Comparison of ENCODE assay signal across 9 cellular contexts in the genomic region with DNA sequence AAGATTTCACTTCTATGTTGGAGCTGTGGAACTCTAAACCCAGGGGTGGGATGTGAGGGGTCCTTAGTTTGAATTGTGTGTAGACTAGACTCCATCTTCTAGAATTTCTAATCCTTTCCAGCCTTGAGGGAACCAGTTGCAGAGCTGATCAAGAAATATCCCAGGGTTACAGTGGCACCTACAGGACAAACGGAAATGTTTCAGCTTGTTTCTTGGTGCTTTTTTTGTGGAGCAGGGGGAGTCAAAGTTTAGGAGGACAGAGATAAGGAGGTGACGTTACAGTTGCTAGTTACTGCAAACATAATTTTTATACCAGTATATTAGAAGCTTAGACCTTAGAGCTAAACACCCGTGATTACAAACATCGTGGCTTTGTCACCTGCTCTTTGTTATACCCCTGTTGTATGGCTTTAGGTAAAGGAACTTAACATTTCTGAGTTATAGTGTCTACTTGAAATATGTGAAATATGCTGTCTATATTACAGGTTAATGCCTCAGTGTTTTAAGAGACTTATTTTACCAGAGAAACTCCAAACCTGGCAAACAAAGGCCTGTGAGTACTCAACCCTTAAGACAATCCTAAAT.
A peak's percentile ranks its signal among the peaks of the same experiment; 100 is the strongest.
DNase-seq lines count a peak whose midpoint lies in the region; ATAC-seq and TF ChIP-seq lines count a peak whose summit lies in the region.
"Had no signal": no experiment of that assay in that cellular context is flagged by ENCODE, and none has a peak within 500 bp of the region (broad histone marks: within the 10 kb centered on the region; RNA-seq: fewer than 3 reads in every experiment).

No MANE protein-coding gene starts in this region.

- H3K9me3 Mint-ChIP-seq in activated T-helper 17 cell treated with anti-CD3 and anti-CD28 coated beads, Interleukin-2, amount 50 U/mL, for 72 hours: no peaks in the 10 kb centered on the region
- H3K9me3 Mint-ChIP-seq: naive B cell had no signal

- H3K27me3 ChIP-seq in RWPE2 (ENCODE audit: insufficient read depth, poor library complexity, severe bottlenecking): peaks cover 8% of the 10 kb centered on the region
- no peaks in the 10 kb centered on the region for H3K27me3 ChIP-seq in effector memory CD4-positive, alpha-beta T cell (replicated peaks; ENCODE audit: control insufficient read depth, insufficient read depth, low read length, poor library complexity, severe bottlenecking)

- no peak overlapping the region for H3K27ac Mint-ChIP-seq in activated T-helper 17 cell treated with anti-CD3 and anti-CD28 coated beads, Interleukin-2, amount 50 U/mL, for 72 hours
- H3K27ac Mint-ChIP-seq: naive B cell had no signal

- no peak overlapping the region for H3K4me3 Mint-ChIP-seq in activated T-helper 17 cell treated with anti-CD3 and anti-CD28 coated beads, Interleukin-2, amount 50 U/mL, for 72 hours
- H3K4me3 Mint-ChIP-seq: naive B cell had no signal

- DNase-seq in ELR (ENCODE audit: low read depth): peak; percentile 47
- DNase-seq in HuH-7.5 (ENCODE audit: low spot score): peak; percentile 7
- no peak for DNase-seq in RWPE2 (ENCODE audit: low spot score)
- DNase-seq in foreskin fibroblast: peak; percentile 3 to 49
- no peak for DNase-seq in sciatic nerve (ENCODE audit: low spot score)
- DNase-seq in effector memory CD4-positive, alpha-beta T cell: no peak
- DNase-seq: naive B cell had no signal

- TF ChIP-seq CTCF in RWPE2 (IDR thresholded peaks at IDR 0.05; ENCODE audit: poor library complexity, severe bottlenecking): peak; percentile 50
- TF ChIP-seq CTCF in foreskin fibroblast (IDR thresholded peaks at IDR 0.05; ENCODE audit: low read depth, low read length): peak; percentile 31

- intact Hi-C loops in sciatic nerve (cut with DNase I): loop anchor here (2.0 to 5.0 kb wide), 2 partner anchors 161 to 177 kb away; no protein-coding TSS in a partner anchor

- no peak overlapping the region for H3K27ac ChIP-seq in RWPE2 (ENCODE audit: poor library complexity, severe bottlenecking)
- no peak overlapping the region for H3K27ac ChIP-seq in effector memory CD4-positive, alpha-beta T cell (ENCODE audit: insufficient read depth, low read length, poor library complexity, severe bottlenecking)

- no peaks in the 10 kb centered on the region for H3K4me1 Mint-ChIP-seq in activated T-helper 17 cell treated with anti-CD3 and anti-CD28 coated beads, Interleukin-2, amount 50 U/mL, for 72 hours

- H3K9me3 ChIP-seq in RWPE2 (ENCODE audit: severe bottlenecking): no peaks in the 10 kb centered on the region
- no peaks in the 10 kb centered on the region for H3K9me3 ChIP-seq in effector memory CD4-positive, alpha-beta T cell (ENCODE audit: control insufficient read depth, low read length)

- ATAC-seq in RWPE2 (ENCODE audit: low read depth) (no peak), sciatic nerve (peak; percentile 41), GM19452 (IDR thresholded peaks at IDR 0.05; ENCODE audit: unreplicated experiment) (no peak)
- ATAC-seq in activated T-helper 17 cell treated with anti-CD3 and anti-CD28 coated beads, Interleukin-2, amount 50 U/mL, for 72 hours (replicated peaks): no peak

- H3K36me3 ChIP-seq in RWPE2 (ENCODE audit: low read depth): no peaks in the 10 kb centered on the region
- no peaks in the 10 kb centered on the region for H3K36me3 ChIP-seq in effector memory CD4-positive, alpha-beta T cell (ENCODE audit: control insufficient read depth, insufficient read depth, low read length)

- no peaks in the 10 kb centered on the region for H3K27me3 Mint-ChIP-seq in activated T-helper 17 cell treated with anti-CD3 and anti-CD28 coated beads, Interleukin-2, amount 50 U/mL, for 72 hours

- H3K4me1 ChIP-seq in RWPE2 (ENCODE audit: insufficient read depth, poor library complexity, severe bottlenecking): peaks cover 18% of the 10 kb centered on the region
- H3K4me1 ChIP-seq in effector memory CD4-positive, alpha-beta T cell (ENCODE audit: control insufficient read depth, insufficient read depth, low read length, poor library complexity, severe bottlenecking): no peaks in the 10 kb centered on the region

- H3K36me3 Mint-ChIP-seq in activated T-helper 17 cell treated with anti-CD3 and anti-CD28 coated beads, Interleukin-2, amount 50 U/mL, for 72 hours (ENCODE audit: low read depth): no peaks in the 10 kb centered on the region
- H3K36me3 Mint-ChIP-seq: naive B cell had no signal

- no peak overlapping the region for H3K4me3 ChIP-seq in RWPE2 (ENCODE audit: severe bottlenecking)
- no peak overlapping the region for H3K4me3 ChIP-seq in foreskin fibroblast (ENCODE audit: low read depth in 1 of 2, low read length in 2 of 2)
- no peak overlapping the region for H3K4me3 ChIP-seq in effector memory CD4-positive, alpha-beta T cell (ENCODE audit: insufficient read depth, low read depth, low read length, poor library complexity, severe bottlenecking)

Comparison
In these comparisons a context has a peak if more than half of its experiments do, and no peak if none do; other contexts are left out.
1. DNase-seq: peak in ELR (single experiment), HuH-7.5 (single experiment) and foreskin fibroblast (2 of 2); none in RWPE2 (single experiment), sciatic nerve (single experiment) and effector memory CD4-positive, alpha-beta T cell (0 of 3).